In the genomic region with DNA sequence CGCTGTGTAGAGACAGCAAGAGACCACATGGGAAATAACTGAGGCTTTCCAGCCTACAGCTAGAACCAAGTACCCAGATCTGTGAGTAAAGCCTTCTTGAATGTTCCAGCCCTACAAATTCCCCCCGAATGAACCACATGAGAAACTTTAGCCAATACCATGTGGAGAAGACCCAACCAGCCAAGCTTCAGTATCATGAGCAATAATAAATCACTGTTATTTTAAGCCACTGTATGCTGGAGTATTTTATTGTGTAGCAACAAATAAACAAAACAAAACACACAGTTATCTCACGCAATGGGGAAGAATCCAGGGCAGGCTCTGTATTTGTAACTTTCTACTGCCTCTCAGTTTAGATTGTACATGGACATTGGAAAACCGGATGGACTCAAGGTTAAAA, we compare ENCODE assay signal across 23 cellular contexts.
"Had no signal": no experiment of that assay in that cellular context is flagged by ENCODE, and none has a peak within 500 bp of the region (broad histone marks: within the 10 kb centered on the region; RNA-seq: fewer than 3 reads in every experiment).

No MANE protein-coding gene starts in this region.

- H3K4me3 Mint-ChIP-seq: activated CD8-positive, alpha-beta T cell treated with anti-CD3 and anti-CD28 coated beads for 36 hours; activated naive CD8-positive, alpha-beta T cell treated with anti-CD3 and anti-CD28 coated beads, Interleukin-2, amount 10 ng/mL, durations not matched to agents 7 days and 5 days; activated T-cell treated with anti-CD3 and anti-CD28 coated beads, Interleukin-2, amount 50 U/mL, for 72 hours; T-helper 1 cell treated with Interleukin-12 subunit alpha and Interleukin-12 subunit beta and Interleukin-4 antibody, amounts not matched to agents 30 μg/mL and 1 μg/mL, for 36 hours had no signal

- H3K27me3 Mint-ChIP-seq: activated CD8-positive, alpha-beta T cell treated with anti-CD3 and anti-CD28 coated beads for 36 hours; activated naive CD8-positive, alpha-beta T cell treated with anti-CD3 and anti-CD28 coated beads, Interleukin-2, amount 10 ng/mL, durations not matched to agents 7 days and 5 days had no signal

- ATAC-seq: activated CD4-positive, CD25-positive, alpha-beta regulatory T cell treated with anti-CD3 and anti-CD28 coated beads, Interleukin-2, amount 50 U/mL, for 24 hours; activated CD8-positive, alpha-beta T cell treated with anti-CD3 and anti-CD28 coated beads for 36 hours; activated T-cell treated with anti-CD3 and anti-CD28 coated beads, Interleukin-2, amount 50 U/mL, for 72 hours; PC-3; SK-N-SH treated with all-trans-retinoic acid at 6 μM for 48 hours had no signal

- H3K36me3 Mint-ChIP-seq: activated naive CD8-positive, alpha-beta T cell treated with anti-CD3 and anti-CD28 coated beads, Interleukin-2, amount 10 ng/mL, durations not matched to agents 7 days and 5 days had no signal

- H3K36me3 ChIP-seq: adrenal gland, SJSA1 had no signal

- H3K27me3 ChIP-seq: adrenal gland, SJSA1 had no signal

- H3K4me3 ChIP-seq: adrenal gland, SJSA1 had no signal

- H3K4me1 Mint-ChIP-seq: activated naive CD8-positive, alpha-beta T cell treated with anti-CD3 and anti-CD28 coated beads, Interleukin-2, amount 10 ng/mL, durations not matched to agents 7 days and 5 days had no signal

- H3K4me1 ChIP-seq: adrenal gland, SJSA1 had no signal

- H3K27ac ChIP-seq: adrenal gland, SJSA1 had no signal

- DNase-seq: activated CD4-positive, alpha-beta T cell treated with anti-CD3 and anti-CD28 coated beads for 4 hours; activated CD8-positive, alpha-beta memory T cell treated with anti-CD3 and anti-CD28 coated beads, Interleukin-2, amount 50 U/mL, for 4 hours; activated CD8-positive, alpha-beta T cell treated with anti-CD3 and anti-CD28 coated beads for 36 hours; activated gamma-delta T cell treated with Interleukin-2 at 50 U/mL for 16 hours; activated naive CD4-positive, alpha-beta T cell treated with anti-CD3 and anti-CD28 coated beads, Interleukin-2, amount 50 U/mL, for 16 hours; activated naive CD8-positive, alpha-beta T cell treated with anti-CD3 and anti-CD28 coated beads, Interleukin-2, amount 10 ng/mL, durations not matched to agents 7 days and 5 days; activated T-cell treated with anti-CD3 and anti-CD28 coated beads, Interleukin-2, amount 50 U/mL, for 72 hours; adrenal gland; anterior cingulate cortex; NCI-H1105 treated with DMSO at 0.1 percent for 48 hours; NCI-H1436 treated with DMSO at 0.1 percent for 48 hours; NCI-H187; NCI-H2081; NCI-H510A treated with DMSO at 0.1 percent for 48 hours; NCI-H69; PC-3; SHP77; SW 1271 had no signal

- H3K9me3 ChIP-seq: adrenal gland, SJSA1 had no signal

- H3K27ac Mint-ChIP-seq: activated CD8-positive, alpha-beta T cell treated with anti-CD3 and anti-CD28 coated beads for 36 hours; activated naive CD8-positive, alpha-beta T cell treated with anti-CD3 and anti-CD28 coated beads, Interleukin-2, amount 10 ng/mL, durations not matched to agents 7 days and 5 days; activated T-cell treated with anti-CD3 and anti-CD28 coated beads, Interleukin-2, amount 50 U/mL, for 72 hours; activated T-helper 2 cell treated with anti-CD3 and anti-CD28 coated beads, Interferon-gamma antibody, Interleukin-2, Interleukin-4, amounts not matched to agents 10 μg/mL and 5 μg/mL and 100 μg/mL, durations not matched to agents 14 hours and 24 hours and 36 hours; T-helper 1 cell treated with Interleukin-12 subunit alpha and Interleukin-12 subunit beta and Interleukin-4 antibody, amounts not matched to agents 30 μg/mL and 1 μg/mL, for 36 hours had no signal
